Comparison of ENCODE assay signal across 9 cellular contexts in genomic region chr12:105382771-105383632, GRCh38. TPM values are rescaled to one million over a fixed set of nuclear protein-coding genes. Genes with fewer than 3 reads are reported as not detected.
DNase-seq lines count a peak whose midpoint lies in the region; ATAC-seq and TF ChIP-seq lines count a peak whose summit lies in the region.
"Had no signal": no experiment of that assay in that cellular context is flagged by ENCODE, and none has a peak within 500 bp of the region (broad histone marks: within the 10 kb centered on the region; RNA-seq: fewer than 3 reads in every experiment).

No MANE protein-coding gene starts in this region.

- no peaks in the 10 kb centered on the region for H4K20me1 ChIP-seq in Loucy (ENCODE audit: insufficient read depth, low read length, poor library complexity, severe bottlenecking)

- no peaks in the 10 kb centered on the region for H3K36me3 ChIP-seq in Loucy (ENCODE audit: insufficient read depth, low read length)
- no peaks in the 10 kb centered on the region for H3K36me3 ChIP-seq in RWPE2 (ENCODE audit: low read depth)

- H3K79me2 ChIP-seq in Loucy (ENCODE audit: insufficient read depth, low read length), result no peaks in the 10 kb centered on the region

- no peaks in the 10 kb centered on the region for H3K36me3 Mint-ChIP-seq in activated naive CD4-positive, alpha-beta T cell treated with anti-CD3 and anti-CD28 coated beads, Interleukin-2, amount 50 U/mL, for 72 hours
- H3K36me3 Mint-ChIP-seq in endothelial cell (ENCODE audit: low read depth, unreplicated experiment) (no peaks in the 10 kb centered on the region), mesothelial cell of epicardium (no peaks in the 10 kb centered on the region)
- H3K36me3 Mint-ChIP-seq in T-helper 2 cell treated with Interferon-gamma antibody and Interleukin-4, amounts not matched to agents 5 μg/mL and 100 μg/mL, for 36 hours (ENCODE audit: low read depth), result no peaks in the 10 kb centered on the region
- H3K36me3 Mint-ChIP-seq: naive thymus-derived CD8-positive, alpha-beta T cell had no signal

- ATAC-seq in activated naive CD4-positive, alpha-beta T cell treated with anti-CD3 and anti-CD28 coated beads, Interleukin-2, amount 50 U/mL, for 72 hours, result peak; percentile 51 to 67
- ATAC-seq in RWPE2 (ENCODE audit: low read depth) (peak; percentile 65; the same call in 2 of the 3 replicates), GM21737 (IDR thresholded peaks at IDR 0.05; ENCODE audit: unreplicated experiment) (no peak)

- no peak overlapping the region for H3K4me2 ChIP-seq in Loucy (ENCODE audit: low read depth, low read length, poor library complexity, severe bottlenecking)

- no peak overlapping the region for H3K4me3 Mint-ChIP-seq in endothelial cell (ENCODE audit: unreplicated experiment)
- H3K4me3 Mint-ChIP-seq in mesothelial cell of epicardium, result no peak overlapping the region
- no peak overlapping the region for H3K4me3 Mint-ChIP-seq in T-helper 2 cell treated with Interferon-gamma antibody and Interleukin-4, amounts not matched to agents 5 μg/mL and 100 μg/mL, for 36 hours
- H3K4me3 Mint-ChIP-seq: naive thymus-derived CD8-positive, alpha-beta T cell had no signal

- H3K9me2 ChIP-seq in Loucy (replicated peaks; ENCODE audit: low read depth, low read length), result no peaks in the 10 kb centered on the region

- H3K27ac ChIP-seq in RWPE2 (ENCODE audit: poor library complexity, severe bottlenecking), result no peak overlapping the region

- peak in 1 of 2 donors; percentile 12 for DNase-seq in activated naive CD4-positive, alpha-beta T cell treated with anti-CD3 and anti-CD28 coated beads, Interleukin-2, amount 50 U/mL, for 72 hours (ENCODE audit: low spot score in 2 of 2)
- no peak for DNase-seq in activated naive CD4-positive, alpha-beta T cell (lab: John Stamatoyannopoulos, UW)
- DNase-seq in RWPE2 (ENCODE audit: low spot score) (no peak), endothelial cell (ENCODE audit: low spot score) (peak; percentile 39), mesothelial cell of epicardium (ENCODE audit: low spot score in 2 of 2, unreplicated experiment in 2 of 2) (no peak)
- DNase-seq in T-helper 2 cell treated with Interferon-gamma antibody and Interleukin-4, amounts not matched to agents 5 μg/mL and 100 μg/mL, for 36 hours (ENCODE audit: low spot score), result no peak

- H3K4me1 ChIP-seq in Loucy (ENCODE audit: insufficient read depth, low read length, poor library complexity, severe bottlenecking) (no peaks in the 10 kb centered on the region), RWPE2 (ENCODE audit: insufficient read depth, poor library complexity, severe bottlenecking) (peaks cover 6% of the 10 kb centered on the region)

- no peak overlapping the region for H3K27ac Mint-ChIP-seq in activated naive CD4-positive, alpha-beta T cell treated with anti-CD3 and anti-CD28 coated beads, Interleukin-2, amount 50 U/mL, for 72 hours
- H3K27ac Mint-ChIP-seq in endothelial cell (ENCODE audit: unreplicated experiment), result no peak overlapping the region
- no peak overlapping the region for H3K27ac Mint-ChIP-seq in mesothelial cell of epicardium
- H3K27ac Mint-ChIP-seq in T-helper 2 cell treated with Interferon-gamma antibody and Interleukin-4, amounts not matched to agents 5 μg/mL and 100 μg/mL, for 36 hours, result no peak overlapping the region
- H3K27ac Mint-ChIP-seq: naive thymus-derived CD8-positive, alpha-beta T cell had no signal

- no peaks in the 10 kb centered on the region for H3K9me3 Mint-ChIP-seq in activated naive CD4-positive, alpha-beta T cell treated with anti-CD3 and anti-CD28 coated beads, Interleukin-2, amount 50 U/mL, for 72 hours
- H3K9me3 Mint-ChIP-seq in endothelial cell (ENCODE audit: unreplicated experiment) (no peaks in the 10 kb centered on the region), mesothelial cell of epicardium (no peaks in the 10 kb centered on the region)
- no peaks in the 10 kb centered on the region for H3K9me3 Mint-ChIP-seq in T-helper 2 cell treated with Interferon-gamma antibody and Interleukin-4, amounts not matched to agents 5 μg/mL and 100 μg/mL, for 36 hours
- H3K9me3 Mint-ChIP-seq: naive thymus-derived CD8-positive, alpha-beta T cell had no signal

- TF ChIP-seq CTCF in Loucy (conservative IDR thresholded peaks at IDR 0.05; ENCODE audit: low read length), result peak; percentile 85
- peak; percentile 88 for TF ChIP-seq CTCF in RWPE2 (IDR thresholded peaks at IDR 0.05; ENCODE audit: poor library complexity, severe bottlenecking)
- TF ChIP-seq CTCF in endothelial cell (IDR thresholded peaks at IDR 0.05; ENCODE audit: unreplicated experiment), result peak; percentile 87
- peak; percentile 72 for TF ChIP-seq CTCF in mesothelial cell of epicardium (IDR thresholded peaks at IDR 0.05; ENCODE audit: unreplicated experiment)

- H3K27me3 Mint-ChIP-seq in endothelial cell (ENCODE audit: unreplicated experiment) (no peaks in the 10 kb centered on the region), mesothelial cell of epicardium (ENCODE audit: low read depth) (no peaks in the 10 kb centered on the region)
- H3K27me3 Mint-ChIP-seq in T-helper 2 cell treated with Interferon-gamma antibody and Interleukin-4, amounts not matched to agents 5 μg/mL and 100 μg/mL, for 36 hours (ENCODE audit: low read depth), result no peaks in the 10 kb centered on the region
- H3K27me3 Mint-ChIP-seq: naive thymus-derived CD8-positive, alpha-beta T cell had no signal

- H3K27me3 ChIP-seq in Loucy (ENCODE audit: insufficient read depth, low read length, poor library complexity, severe bottlenecking), result no peaks in the 10 kb centered on the region
- no peaks in the 10 kb centered on the region for H3K27me3 ChIP-seq in RWPE2 (ENCODE audit: insufficient read depth, poor library complexity, severe bottlenecking)

- H2AFZ ChIP-seq in Loucy (ENCODE audit: low read length), result no peak overlapping the region

- H3K4me3 ChIP-seq in Loucy (ENCODE audit: low read length, poor library complexity, severe bottlenecking), result no peak overlapping the region
- H3K4me3 ChIP-seq in RWPE2 (ENCODE audit: severe bottlenecking), result no peak overlapping the region

- H3K4me1 Mint-ChIP-seq in endothelial cell (ENCODE audit: unreplicated experiment) (no peaks in the 10 kb centered on the region), mesothelial cell of epicardium (no peaks in the 10 kb centered on the region)
- H3K4me1 Mint-ChIP-seq in T-helper 2 cell treated with Interferon-gamma antibody and Interleukin-4, amounts not matched to agents 5 μg/mL and 100 μg/mL, for 36 hours (ENCODE audit: low read depth), result no peaks in the 10 kb centered on the region
- H3K4me1 Mint-ChIP-seq: naive thymus-derived CD8-positive, alpha-beta T cell had no signal

- no peaks in the 10 kb centered on the region for H3F3A ChIP-seq in Loucy (ENCODE audit: low read depth)

- H3K9me3 ChIP-seq in Loucy (ENCODE audit: insufficient read depth, low read depth, low read length) (no peaks in the 10 kb centered on the region), RWPE2 (ENCODE audit: severe bottlenecking) (no peaks in the 10 kb centered on the region)

- no peak overlapping the region for H3K9ac ChIP-seq in Loucy (ENCODE audit: low read depth, low read length, poor library complexity, severe bottlenecking)

RNA-seq across cellular contexts. Expression of gene C12orf75, which starts 52.5 kb away (rescaled TPM):
- 10 to 100 TPM; 46.2 to 76.0 TPM for total RNA-seq in activated naive CD4-positive, alpha-beta T cell treated with anti-CD3 and anti-CD28 coated beads, Interleukin-2, amount 50 U/mL, for 72 hours
- total RNA-seq in endothelial cell (ENCODE audit: unreplicated experiment), result 24.0 TPM
- total RNA-seq in mesothelial cell of epicardium, result 14.0 to 15.6 TPM (median 15.0 TPM) in 3 replicates
